22 cellular contexts compared by ENCODE assay signal in the genomic region with DNA sequence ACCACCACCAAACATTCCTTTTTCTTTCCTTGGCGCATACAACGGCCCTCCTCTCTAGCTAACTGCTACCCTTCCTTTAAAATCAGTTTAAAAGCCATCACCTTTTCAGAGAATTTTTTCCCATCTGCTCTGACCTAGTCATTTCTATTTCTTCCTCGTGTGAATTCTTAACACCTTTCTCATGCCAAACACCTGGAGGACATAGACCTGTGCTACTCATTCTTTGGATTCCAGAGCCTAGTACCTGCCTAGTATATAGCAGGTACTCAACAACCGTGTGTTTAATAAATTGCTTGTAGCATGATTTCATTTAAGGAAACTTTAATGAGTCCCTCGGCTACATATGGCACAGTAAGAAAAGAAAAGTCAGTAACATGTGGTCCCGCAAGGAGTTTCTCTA. TPM values are rescaled to one million over a fixed set of nuclear protein-coding genes. Genes with fewer than 3 reads are reported as not detected.
DNase-seq lines count a peak whose midpoint lies in the region; ATAC-seq, FAIRE-seq and TF ChIP-seq lines count a peak whose summit lies in the region.
"Had no signal": no experiment of that assay in that cellular context is flagged by ENCODE, and none has a peak within 500 bp of the region (broad histone marks: within the 10 kb centered on the region; RNA-seq: fewer than 3 reads in every experiment).

No MANE protein-coding gene starts in this region.

- no TSS peak for BruUV-seq in PC-3 (replicated peaks; lab: Mats Ljungman, UMichigan)

- no peak overlapping the region for H3K4me3 Mint-ChIP-seq in mesothelial cell of epicardium
- H3K4me3 Mint-ChIP-seq in naive thymus-derived CD4-positive, alpha-beta T cell, result no peak overlapping the region
- H3K4me3 Mint-ChIP-seq: activated naive CD4-positive, alpha-beta T cell treated with anti-CD3 and anti-CD28 coated beads for 36 hours; B cell; memory B cell had no signal

- intact Hi-C loops in PC-3 (cut with micrococcal nuclease), result no loop called here
- intact Hi-C loops in naive thymus-derived CD4-positive, alpha-beta T cell (cut with micrococcal nuclease), result loop anchor here in 1 of 2 donors (10.0 kb wide), 1 partner anchor 1054 kb away; the partner anchor contains the start of genes CIAO2A and SNX1

- H4K20me1 ChIP-seq in PC-3 (ENCODE audit: low read length), result no peaks in the 10 kb centered on the region

- ATAC-seq in thoracic aorta (ENCODE audit: insufficient number of reproducible peaks, low FRiP score, low read depth) (no peak), PC-3 (no peak)
- ATAC-seq in naive thymus-derived CD4-positive, alpha-beta T cell, result no peak
- ATAC-seq: effector memory CD8-positive, alpha-beta T cell had no signal

- H3K9me3 Mint-ChIP-seq in mesothelial cell of epicardium, result no peaks in the 10 kb centered on the region
- peaks cover 0 to 4% (median 0%) of the 10 kb centered on the region in 11 donors for H3K9me3 Mint-ChIP-seq in naive thymus-derived CD4-positive, alpha-beta T cell
- H3K9me3 Mint-ChIP-seq: activated naive CD4-positive, alpha-beta T cell treated with anti-CD3 and anti-CD28 coated beads for 36 hours; effector memory CD8-positive, alpha-beta T cell; memory B cell had no signal

- H3K36me3 ChIP-seq in bronchial epithelial cell (ENCODE audit: control insufficient read depth, insufficient read depth, low read length), result peaks cover 1% of the 10 kb centered on the region
- peaks cover 6% of the 10 kb centered on the region for H3K36me3 ChIP-seq in thoracic aorta
- H3K36me3 ChIP-seq in PC-3 (ENCODE audit: low read depth, low read length), result no peaks in the 10 kb centered on the region
- H3K36me3 ChIP-seq in naive thymus-derived CD4-positive, alpha-beta T cell (ENCODE audit: control insufficient read depth in 2 of 3, insufficient read depth in 3 of 3, low read length in 3 of 3), result no peaks in the 10 kb centered on the region
- H3K36me3 ChIP-seq: tibial nerve had no signal

- H3K27ac ChIP-seq in thoracic aorta, result peak overlapping the region; percentile 96 to 98
- no peak overlapping the region for H3K27ac ChIP-seq in PC-3 (ENCODE audit: low read length)
- no peak overlapping the region for H3K27ac ChIP-seq in naive thymus-derived CD4-positive, alpha-beta T cell (ENCODE audit: low read depth, low read length)
- H3K27ac ChIP-seq: RWPE1, skin epidermis had no signal

- no peaks in the 10 kb centered on the region for H3K36me3 Mint-ChIP-seq in mesothelial cell of epicardium
- H3K36me3 Mint-ChIP-seq in naive thymus-derived CD4-positive, alpha-beta T cell, result no peaks in the 10 kb centered on the region

- no peaks in the 10 kb centered on the region for H3K9me2 ChIP-seq in PC-3 (replicated peaks; ENCODE audit: low read length)

- peaks cover 46% of the 10 kb centered on the region for H3K4me1 Mint-ChIP-seq in mesothelial cell of epicardium
- H3K4me1 Mint-ChIP-seq in naive thymus-derived CD4-positive, alpha-beta T cell, result peaks cover 7 to 22% (median 11%) of the 10 kb centered on the region in 7 donors

- no peak overlapping the region for H2AFZ ChIP-seq in PC-3 (ENCODE audit: low read length)

- no peaks in the 10 kb centered on the region for H3K9me3 ChIP-seq in thoracic aorta
- no peaks in the 10 kb centered on the region for H3K9me3 ChIP-seq in PC-3 (ENCODE audit: low read length)
- no peaks in the 10 kb centered on the region for H3K9me3 ChIP-seq in naive thymus-derived CD4-positive, alpha-beta T cell (ENCODE audit: control insufficient read depth in 2 of 3, low read length in 3 of 3)
- H3K9me3 ChIP-seq: tibial nerve had no signal

- DNase-seq in bronchial epithelial cell (ENCODE audit: low read depth), result peak; percentile 79
- no peak for DNase-seq in mesothelial cell of epicardium (ENCODE audit: low spot score in 2 of 2, unreplicated experiment in 2 of 2)
- DNase-seq in thoracic aorta (ENCODE audit: low spot score), result no peak
- no peak for DNase-seq in PC-3
- no peak for DNase-seq in naive thymus-derived CD4-positive, alpha-beta T cell
- no peak for DNase-seq in DMS153 treated with DMSO at 0.1 percent for 48 hours (lab: John Stamatoyannopoulos, UW; ENCODE audit: unreplicated experiment)
- DNase-seq: activated CD4-positive, CD25-positive, alpha-beta regulatory T cell treated with anti-CD3 and anti-CD28 coated beads, Interleukin-2, amount 50 U/mL, for 72 hours; activated CD8-positive, alpha-beta memory T cell treated with anti-CD3 and anti-CD28 coated beads for 24 hours; activated naive CD4-positive, alpha-beta T cell treated with anti-CD3 and anti-CD28 coated beads for 36 hours; activated T-cell treated with anti-CD3 and anti-CD28 coated beads, Interleukin-2, amount 50 U/mL, for 48 hours; amygdala; effector memory CD8-positive, alpha-beta T cell; hippocampal formation; NCI-H1436; NCI-H526; stimulated activated naive CD4-positive, alpha-beta T cell had no signal

- TF ChIP-seq EP300 in Ishikawa (IDR thresholded peaks at IDR 0.05; ENCODE audit: borderline replicate concordance), result no peak

- H3K4me3 ChIP-seq in bronchial epithelial cell (ENCODE audit: low read depth, low read length) (no peak overlapping the region), thoracic aorta (peak overlapping the region; percentile 83), PC-3 (ENCODE audit: low read length) (no peak overlapping the region)
- no peak overlapping the region for H3K4me3 ChIP-seq in naive thymus-derived CD4-positive, alpha-beta T cell (ENCODE audit: low read length)
- H3K4me3 ChIP-seq: skin epidermis, tibial nerve had no signal

- H3K4me1 ChIP-seq in thoracic aorta (ENCODE audit: control insufficient read depth in 1 of 2, low read depth in 2 of 2) (peaks cover 7 to 12% of the 10 kb centered on the region in 2 donors), PC-3 (ENCODE audit: insufficient read depth, low read length) (peaks cover 17% of the 10 kb centered on the region)
- peaks cover 0 to 9% of the 10 kb centered on the region in 2 donors for H3K4me1 ChIP-seq in naive thymus-derived CD4-positive, alpha-beta T cell (ENCODE audit: control insufficient read depth in 2 of 2, insufficient read depth in 2 of 2, low read length in 2 of 2)

- H3K27me3 ChIP-seq in bronchial epithelial cell (ENCODE audit: control insufficient read depth, insufficient read depth, low read length) (no peaks in the 10 kb centered on the region), thoracic aorta (replicated peaks; ENCODE audit: insufficient read depth) (no peaks in the 10 kb centered on the region), PC-3 (ENCODE audit: low read length) (no peaks in the 10 kb centered on the region)
- peaks cover 10 to 17% of the 10 kb centered on the region in 2 donors for H3K27me3 ChIP-seq in naive thymus-derived CD4-positive, alpha-beta T cell (ENCODE audit: control insufficient read depth in 2 of 2, insufficient read depth in 2 of 2, low read length in 2 of 2)

- H3K79me2 ChIP-seq in PC-3 (ENCODE audit: low read length), result peaks cover 26% of the 10 kb centered on the region

- TF ChIP-seq CTCF in bronchial epithelial cell (IDR thresholded peaks at IDR 0.05; ENCODE audit: insufficient read depth, low read length, severe bottlenecking) (no peak), mesothelial cell of epicardium (IDR thresholded peaks at IDR 0.05; ENCODE audit: unreplicated experiment) (no peak), thoracic aorta (IDR thresholded peaks at IDR 0.05) (no peak), PC-3 (conservative IDR thresholded peaks at IDR 0.05; ENCODE audit: low read depth, low read length) (no peak)

- no peak for TF ChIP-seq RAD21 in Ishikawa (IDR thresholded peaks at IDR 0.05; ENCODE audit: low read depth)

- peaks cover 1% of the 10 kb centered on the region for H3K27me3 Mint-ChIP-seq in mesothelial cell of epicardium (ENCODE audit: low read depth)
- H3K27me3 Mint-ChIP-seq in naive thymus-derived CD4-positive, alpha-beta T cell, result peaks cover 42 to 68% (median 53%) of the 10 kb centered on the region in 5 donors

- POLR2A ChIA-PET in PC-3 (lab: Charles Lee; ENCODE audit: unreplicated experiment), result no interaction called here
- POLR2A ChIA-PET in naive thymus-derived CD4-positive, alpha-beta T cell (lab: Charles Lee), result no interaction called here

- no peaks in the 10 kb centered on the region for H3F3A ChIP-seq in PC-3 (ENCODE audit: low read length, unreplicated experiment)

- FAIRE-seq in bronchial epithelial cell (lab: Jason Lieb, UNC), result no peak

- H3K27ac Mint-ChIP-seq in mesothelial cell of epicardium, result peak overlapping the region; percentile 87
- H3K27ac Mint-ChIP-seq in naive thymus-derived CD4-positive, alpha-beta T cell, result no peak overlapping the region
- H3K27ac Mint-ChIP-seq: activated naive CD4-positive, alpha-beta T cell treated with anti-CD3 and anti-CD28 coated beads for 36 hours; B cell; effector memory CD8-positive, alpha-beta T cell; memory B cell had no signal

- no peak overlapping the region for H3K9ac ChIP-seq in PC-3 (ENCODE audit: low read length)

- CTCF ChIA-PET in PC-3 (lab: Charles Lee), result no interaction called here
- CTCF ChIA-PET in naive thymus-derived CD4-positive, alpha-beta T cell (lab: Charles Lee), result interaction anchor here (2.5 kb wide), 1 partner anchor 7 kb away, joined by 9 read pairs; no protein-coding TSS in a partner anchor

- H3K4me2 ChIP-seq in PC-3 (ENCODE audit: low read length), result no peak overlapping the region

TF ChIP-seq in Ishikawa, 13 proteins besides CTCF, POLR2A, EP300 and RAD21 (continues in another document):
- TF ChIP-seq TCF12 (IDR thresholded peaks at IDR 0.05; ENCODE audit: low read depth), result no peak
- no peak for TF ChIP-seq NFIC (IDR thresholded peaks at IDR 0.05)
- TF ChIP-seq EGR1 (IDR thresholded peaks at IDR 0.05), result no peak
- TF ChIP-seq TEAD4 (IDR thresholded peaks at IDR 0.05), result 0 out of 2 replicates have a peak, but pooled peaks have one; percentile 15

RNA-seq across cellular contexts. Expression of gene TPM1, which starts 2.0 kb away (rescaled TPM):
- total RNA-seq in bronchial epithelial cell (111 and 190 TPM in 2 replicates), mesothelial cell of epicardium (635 to 667 TPM (median 659 TPM) in 3 replicates), thoracic aorta (1,000 to 10,000 TPM in 1 of 2 donors, 100 to 1,000 TPM in 1; 927 to 1,440 TPM), PC-3 (2014; rRNA removed) (127 and 156 TPM in 2 replicates)
- 10 to 100 TPM in 4 of 5 experiments, 1 to 10 TPM in 1; 6.0 to 24.7 (median 19.2) TPM for total RNA-seq in naive thymus-derived CD4-positive, alpha-beta T cell
- 10 to 100 TPM in 1 of 2 donors, 1 to 10 TPM in 1; 8.6 to 10.9 TPM for polyA plus RNA-seq in naive thymus-derived CD4-positive, alpha-beta T cell

Comparison
In these comparisons a context has a peak if more than half of its experiments do, and no peak if none do; other contexts are left out.
1. H3K27ac ChIP-seq: peak in thoracic aorta (2 of 2); none in PC-3 (single experiment) and naive thymus-derived CD4-positive, alpha-beta T cell (single experiment).